ENCODE assay signal across 2 cellular contexts in genomic region chr17:35695613-35696012, GRCh38.
TF ChIP-seq lines count a peak whose summit lies in the region.

No MANE protein-coding gene starts in this region.

TF ChIP-seq in GM23338, 12 proteins besides CTCF, POLR2A, EP300 and RAD21 (continued from another document):
- TF ChIP-seq ZNF462 (CRISPR knock-in tag; IDR thresholded peaks at IDR 0.05) (no peak), ETS1 (IDR thresholded peaks at IDR 0.05) (no peak), JUNB (IDR thresholded peaks at IDR 0.05; ENCODE audit: unreplicated experiment) (no peak), EZH2phosphoT487 (IDR thresholded peaks at IDR 0.05; ENCODE audit: unreplicated experiment) (no peak), POLR2AphosphoS5 (IDR thresholded peaks at IDR 0.05; ENCODE audit: low read depth) (no peak), REST (IDR thresholded peaks at IDR 0.05; ENCODE audit: unreplicated experiment) (no peak), NANOG (IDR thresholded peaks at IDR 0.05; ENCODE audit: borderline replicate concordance) (no peak), STAT1 (IDR thresholded peaks at IDR 0.05; ENCODE audit: unreplicated experiment) (no peak), EZH2 (IDR thresholded peaks at IDR 0.05; ENCODE audit: low read depth, unreplicated experiment) (no peak)

TF ChIP-seq in WTC11, 78 proteins besides CTCF, POLR2A, EP300 and RAD21 (continued from another document):
- TF ChIP-seq ZNF532 (CRISPR knock-in tag; IDR thresholded peaks at IDR 0.05; ENCODE audit: borderline replicate concordance) (no peak), ZBTB21 (CRISPR knock-in tag; IDR thresholded peaks at IDR 0.05; ENCODE audit: borderline replicate concordance) (no peak), SMAD4 (CRISPR knock-in tag; IDR thresholded peaks at IDR 0.05) (no peak)
